ENCODE assay signal across 8 cellular contexts in genomic region chrX:123731258-123731986, GRCh38. TPM values are rescaled to one million over a fixed set of nuclear protein-coding genes. Genes with fewer than 3 reads are reported as not detected.
DNase-seq lines count a peak whose midpoint lies in the region; ATAC-seq and TF ChIP-seq lines count a peak whose summit lies in the region.

No MANE protein-coding gene starts in this region.

- H4K12ac ChIP-seq in trophoblast cell (ENCODE audit: low read depth, low read length) = no peak overlapping the region

- no peak overlapping the region for H2BK12ac ChIP-seq in trophoblast cell (ENCODE audit: low read length)

- no peak for ATAC-seq in HG03045 (IDR thresholded peaks at IDR 0.05; ENCODE audit: unreplicated experiment)
- ATAC-seq in GM21360 (IDR thresholded peaks at IDR 0.05; ENCODE audit: unreplicated experiment) = no peak
- no peak for ATAC-seq in GM21381 (IDR thresholded peaks at IDR 0.05; ENCODE audit: unreplicated experiment)

- no peak overlapping the region for H2AK5ac ChIP-seq in trophoblast cell (ENCODE audit: low read length)

- H3K27me3 ChIP-seq in ACC112 (ENCODE audit: insufficient read depth, low read length) (no peaks in the 10 kb centered on the region), fibroblast of lung (ENCODE audit: control insufficient read depth, insufficient read depth, low read length) (no peaks in the 10 kb centered on the region), trophoblast cell (ENCODE audit: insufficient read depth, low read length) (no peaks in the 10 kb centered on the region)

- H3K18ac ChIP-seq in trophoblast cell (ENCODE audit: low read length) = no peak overlapping the region

- peak overlapping the region; percentile 98 for H3K4me3 ChIP-seq in ACC112 (ENCODE audit: low read depth, low read length)
- peak overlapping the region; percentile 80 for H3K4me3 ChIP-seq in WI38 (ENCODE audit: low read depth, low read length)
- H3K4me3 ChIP-seq in fibroblast of lung (replicated peaks in 1 of 4; ENCODE audit: control extremely low read depth in 1 of 4, insufficient read depth in 1 of 4, low read depth in 3 of 4, low read length in 4 of 4) = peak overlapping the region; percentile 71 to 85 (median 78)
- H3K4me3 ChIP-seq in trophoblast cell (ENCODE audit: low read depth, low read length) = peak overlapping the region; percentile 96

- H3K27ac ChIP-seq in ACC112 (ENCODE audit: low read depth, low read length) (peak overlapping the region; percentile 88), fibroblast of lung (ENCODE audit: insufficient read depth, low read length) (peak overlapping the region; percentile 84), trophoblast cell (ENCODE audit: low read depth, low read length) (no peak overlapping the region)

- H3K36me3 ChIP-seq in ACC112 (ENCODE audit: insufficient read depth, low read length) (no peaks in the 10 kb centered on the region), fibroblast of lung (ENCODE audit: control insufficient read depth, insufficient read depth, low read length) (no peaks in the 10 kb centered on the region), trophoblast cell (ENCODE audit: control insufficient read depth in 1 of 2, insufficient read depth in 2 of 2, low read length in 2 of 2) (peaks cover 0 to 2% of the 10 kb centered on the region in 2 experiments)

- no peak overlapping the region for H4K8ac ChIP-seq in trophoblast cell (ENCODE audit: low read depth, low read length)

- peaks cover 12% of the 10 kb centered on the region for H3K4me1 ChIP-seq in ACC112 (ENCODE audit: control insufficient read depth, insufficient read depth, low read length, unreplicated experiment)
- no peaks in the 10 kb centered on the region for H3K4me1 ChIP-seq in fibroblast of lung (ENCODE audit: control insufficient read depth, extremely low read depth, insufficient read depth, low read length)
- H3K4me1 ChIP-seq in trophoblast cell (ENCODE audit: control insufficient read depth in 1 of 2, insufficient read depth in 2 of 2, low read length in 2 of 2) = no peaks in the 10 kb centered on the region

- H3K23ac ChIP-seq in trophoblast cell (ENCODE audit: low read length) = no peak overlapping the region

- H3K79me2 ChIP-seq in ACC112 (ENCODE audit: control insufficient read depth, insufficient read depth, low read length, unreplicated experiment) (peaks cover 60% of the 10 kb centered on the region), fibroblast of lung (ENCODE audit: control insufficient read depth, insufficient read depth, low read length) (peaks cover 62% of the 10 kb centered on the region), trophoblast cell (ENCODE audit: control insufficient read depth, insufficient read depth, low read length, poor library complexity) (peaks cover 10% of the 10 kb centered on the region)

- TF ChIP-seq CTCF in WI38 (IDR thresholded peaks at IDR 0.05; ENCODE audit: low read depth, low read length) = no peak
- TF ChIP-seq CTCF in fibroblast of lung (conservative IDR thresholded peaks at IDR 0.05 in 1 of 2, IDR thresholded peaks at IDR 0.05 in 1 of 2; ENCODE audit: low read depth in 1 of 2, low read length in 2 of 2) = no peak

- H3K9ac ChIP-seq in fibroblast of lung (ENCODE audit: insufficient read depth, low read length) (peak overlapping the region; percentile 79), trophoblast cell (ENCODE audit: low read length) (no peak overlapping the region)

- H2BK5ac ChIP-seq in trophoblast cell (ENCODE audit: low read depth, low read length, poor library complexity) = no peak overlapping the region

- no peaks in the 10 kb centered on the region for H4K20me1 ChIP-seq in fibroblast of lung (ENCODE audit: control insufficient read depth, extremely low read depth, insufficient read depth, low read length)

- H3K4me2 ChIP-seq in fibroblast of lung (ENCODE audit: extremely low read depth, insufficient read depth, low read length) (peak overlapping the region; percentile 82), trophoblast cell (ENCODE audit: low read length) (peak overlapping the region; percentile 88)

- H3K4ac ChIP-seq in trophoblast cell (ENCODE audit: low read depth, low read length) = peak overlapping the region; percentile 75

- no CpG with 5 or more reads among the region's 16 CpGs for WGBS in trophoblast cell (ENCODE audit: extremely low coverage, insufficient coverage, insufficient read length)

- no peaks in the 10 kb centered on the region for H3K9me3 ChIP-seq in fibroblast of lung (ENCODE audit: control insufficient read depth, insufficient read depth, low read depth, low read length)
- no peaks in the 10 kb centered on the region for H3K9me3 ChIP-seq in trophoblast cell (ENCODE audit: insufficient read depth, low read depth, low read length)

- H3K79me1 ChIP-seq in trophoblast cell (ENCODE audit: low read length) = peaks cover 3% of the 10 kb centered on the region

- no peak overlapping the region for H3K14ac ChIP-seq in trophoblast cell (ENCODE audit: low read length)

- no peak overlapping the region for H2BK120ac ChIP-seq in trophoblast cell (ENCODE audit: insufficient read depth, low read length, poor library complexity)

- peak overlapping the region; percentile 1 for H4K91ac ChIP-seq in trophoblast cell (ENCODE audit: low read depth, low read length)

- H2AFZ ChIP-seq in ACC112 (ENCODE audit: low read length, unreplicated experiment) (no peak overlapping the region), fibroblast of lung (ENCODE audit: low read length) (no peak overlapping the region), trophoblast cell (ENCODE audit: insufficient read depth, low read length, poor library complexity) (no peak overlapping the region)

- DNase-seq in HCEC 1CT (peak; percentile 10), fibroblast of lung (ENCODE audit: low read depth in 2 of 2) (peak; percentile 11 to 46), trophoblast cell (no peak)

RNA-seq across cellular contexts. Expression of gene THOC2, which starts 1.4 kb away (rescaled TPM):
- 54.7 and 62.9 TPM in 2 replicates for total RNA-seq in fibroblast of lung
- polyA plus RNA-seq in fibroblast of lung = 64.1 and 70.0 TPM in 2 replicates
- polyA plus RNA-seq in fibroblast of lung (2012) = 33.8 and 37.5 TPM in 2 replicates
- 3.9 and 6.6 TPM in 2 replicates for polyA minus RNA-seq in fibroblast of lung (ENCODE audit: low replicate concordance)
- polyA plus RNA-seq in trophoblast cell (2013) = 56.1 and 57.1 TPM in 2 replicates

Comparison
In these comparisons a context has a peak if more than half of its experiments do, and no peak if none do; other contexts are left out.
1. DNase-seq: peak in HCEC 1CT (single experiment) and fibroblast of lung (2 of 2); none in trophoblast cell (0 of 2).
2. Peak in every context shown above with its lines, with median percentiles within 50 percentile points of each other: H3K4me3 ChIP-seq.